ENCODE assay signal across 8 cellular contexts in the genomic region with DNA sequence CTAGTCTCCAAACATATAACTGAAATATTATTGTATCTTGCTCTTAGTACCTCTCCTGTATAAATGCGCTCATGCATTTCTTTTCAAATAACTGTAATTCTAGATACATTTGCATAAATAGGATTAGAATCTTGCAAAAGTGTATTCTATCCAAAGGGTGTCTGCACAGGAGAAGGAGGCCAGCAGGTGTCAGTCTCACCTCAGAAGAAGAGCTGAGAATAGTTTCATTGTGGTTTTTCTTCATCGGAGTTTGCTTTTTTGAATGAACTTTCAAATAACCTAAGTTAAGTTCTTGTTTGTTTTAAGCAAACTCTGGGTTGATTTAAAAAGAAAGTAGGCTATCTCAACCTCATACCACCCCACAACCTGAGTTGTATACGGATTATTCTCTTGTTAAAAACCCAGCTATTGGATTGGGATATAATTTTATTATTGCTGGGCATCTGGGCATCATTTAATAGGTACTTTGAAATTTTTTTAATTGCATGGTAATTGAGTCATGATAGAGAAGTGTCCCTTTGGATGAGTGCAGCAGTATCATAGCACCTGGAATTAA.
DNase-seq lines count a peak whose midpoint lies in the region; ATAC-seq and TF ChIP-seq lines count a peak whose summit lies in the region.

No MANE protein-coding gene starts in this region.

- no peak overlapping the region for H3K4me3 ChIP-seq in AG10803 (ENCODE audit: low read length)
- no peak overlapping the region for H3K4me3 ChIP-seq in fibroblast of villous mesenchyme (ENCODE audit: low read depth, low read length)

- ATAC-seq in GM18517 (IDR thresholded peaks at IDR 0.05; ENCODE audit: unreplicated experiment), result peak; percentile 57
- ATAC-seq in GM21447 (IDR thresholded peaks at IDR 0.05; ENCODE audit: unreplicated experiment), result no peak

- DNase-seq in AG10803 (ENCODE audit: low read depth), result peak; percentile 62
- peak; percentile 32 for DNase-seq in KBM-7
- peak; percentile 62 for DNase-seq in SK-MEL-5 (ENCODE audit: low read depth, low spot score)
- peak; percentile 72 for DNase-seq in fibroblast of villous mesenchyme (ENCODE audit: low read depth)
- DNase-seq in posterior cingulate gyrus, result peak in 6 of 10 donors; percentile 32 to 79 (median 44)
- no peak for DNase-seq in GDM1 (lab: John Stamatoyannopoulos, UW)

- intact Hi-C loops in posterior cingulate gyrus (cut with DNase I), result loop anchor here (5.0 to 10.0 kb wide), 3 partner anchors 259 to 1256 kb away; no protein-coding TSS in a partner anchor

- in situ Hi-C loops in KBM-7 (cut with MboI; ENCODE audit: low pct_unique_long_range_greater_than_20kb, low sequenced_read_pairs) (no loop called here), SK-MEL-5 (cut with HindIII; ENCODE audit: low pct_unique_long_range_greater_than_20kb, low sequenced_read_pairs) (no loop called here)

- peak; percentile 94 for TF ChIP-seq CTCF in AG10803 (conservative IDR thresholded peaks at IDR 0.05; ENCODE audit: low read length)
- TF ChIP-seq CTCF in fibroblast of villous mesenchyme (IDR thresholded peaks at IDR 0.05; ENCODE audit: insufficient read depth, low read depth, low read length), result peak; percentile 87
